ENCODE assay signal across 33 cellular contexts in genomic region chr11:120091121-120091520, GRCh38. TPM values are rescaled to one million over a fixed set of nuclear protein-coding genes. Genes with fewer than 3 reads are reported as not detected.
"Had no signal": no experiment of that assay in that cellular context is flagged by ENCODE, and none has a peak within 500 bp of the region (broad histone marks: within the 10 kb centered on the region; RNA-seq: fewer than 3 reads in every experiment).

No MANE protein-coding gene starts in this region.

- H3K27me3 ChIP-seq: body of pancreas, pancreas, sigmoid colon, transverse colon had no signal

- H3K9me3 Mint-ChIP-seq: activated naive CD8-positive, alpha-beta T cell treated with anti-CD3 and anti-CD28 coated beads, Interleukin-2, amount 10 ng/mL, durations not matched to agents 7 days and 5 days; activated T-cell treated with anti-CD3 and anti-CD28 coated beads, Interleukin-2, amount 50 U/mL, for 24 hours; mesothelial cell of epicardium; naive B cell; stimulated activated memory B cell treated with anti-CD40 and anti-IgM and Interleukin-4, amounts not matched to agents 10 μg/mL and 1 μg/mL and 100 μg/mL, for 72 hours; stimulated activated naive CD8-positive, alpha-beta T cell treated with anti-CD3 and anti-CD28 coated beads, Interleukin-15, amount 100 ng/mL, for 72 hours had no signal

- H3K4me1 ChIP-seq: foreskin keratinocyte, left lung, prostate gland, sigmoid colon, transverse colon had no signal

- H3K36me3 Mint-ChIP-seq: activated naive CD4-positive, alpha-beta T cell treated with anti-CD3 and anti-CD28 coated beads, Interleukin-2, amount 10 ng/mL, durations not matched to agents 7 days and 5 days; activated naive CD8-positive, alpha-beta T cell treated with anti-CD3 and anti-CD28 coated beads, Interleukin-2, amount 10 ng/mL, durations not matched to agents 7 days and 5 days; mesothelial cell of epicardium; naive B cell; stimulated activated memory B cell treated with anti-CD40 and anti-IgM and Interleukin-4, amounts not matched to agents 10 μg/mL and 1 μg/mL and 100 μg/mL, for 72 hours had no signal

- H3K9me3 ChIP-seq: body of pancreas, heart left ventricle, left lung, pancreas, prostate gland, sigmoid colon, transverse colon had no signal

- H3K27ac Mint-ChIP-seq: activated CD4-positive, alpha-beta memory T cell treated with anti-CD3 and anti-CD28 coated beads, Interleukin-2, amount 10 ng/mL, durations not matched to agents 7 days and 5 days; activated CD4-positive, alpha-beta T cell treated with anti-CD3 and anti-CD28 coated beads, Interleukin-2, amount 10 ng/mL, durations not matched to agents 7 days and 5 days; activated naive CD4-positive, alpha-beta T cell treated with anti-CD3 and anti-CD28 coated beads, Interleukin-2, amount 10 ng/mL, durations not matched to agents 7 days and 5 days; activated naive CD8-positive, alpha-beta T cell treated with anti-CD3 and anti-CD28 coated beads, Interleukin-2, amount 10 ng/mL, durations not matched to agents 7 days and 5 days; activated T-cell treated with anti-CD3 and anti-CD28 coated beads, Interleukin-2, amount 50 U/mL, for 24 hours; endodermal cell; mesothelial cell of epicardium; naive B cell; stimulated activated memory B cell treated with anti-CD40 and anti-IgM and Interleukin-4, amounts not matched to agents 10 μg/mL and 1 μg/mL and 100 μg/mL, for 72 hours; stimulated activated naive CD8-positive, alpha-beta T cell treated with anti-CD3 and anti-CD28 coated beads, Interleukin-15, amount 100 ng/mL, for 72 hours; T-helper 17 cell; WTC11 had no signal

- H3K4me3 ChIP-seq: body of pancreas, heart left ventricle, left lung, pancreas, prostate gland, sigmoid colon, transverse colon had no signal

- H3K27ac ChIP-seq: body of pancreas, foreskin keratinocyte, heart left ventricle, left lung, pancreas, sigmoid colon, transverse colon had no signal

- H3K36me3 ChIP-seq: heart left ventricle, left lung, pancreas, prostate gland, sigmoid colon, transverse colon had no signal

- DNase-seq: activated CD4-positive, alpha-beta memory T cell treated with anti-CD3 and anti-CD28 coated beads, Interleukin-2, amount 10 ng/mL, durations not matched to agents 7 days and 5 days; activated CD4-positive, alpha-beta T cell treated with anti-CD3 and anti-CD28 coated beads for 1 hour; activated CD4-positive, alpha-beta T cell treated with anti-CD3 and anti-CD28 coated beads, Interleukin-2, amount 10 ng/mL, durations not matched to agents 7 days and 5 days; activated CD8-positive, alpha-beta memory T cell treated with anti-CD3 and anti-CD28 coated beads, Interleukin-2, amount 50 U/mL, for 48 hours; activated gamma-delta T cell; activated naive CD4-positive, alpha-beta T cell treated with anti-CD3 and anti-CD28 coated beads, Interleukin-2, amount 10 ng/mL, durations not matched to agents 7 days and 5 days; activated naive CD8-positive, alpha-beta T cell treated with anti-CD3 and anti-CD28 coated beads, Interleukin-2, amount 10 ng/mL, durations not matched to agents 7 days and 5 days; activated T-cell treated with anti-CD3 and anti-CD28 coated beads, Interleukin-2, amount 50 U/mL, for 24 hours; amniotic stem cell; body of pancreas; endodermal cell; foreskin keratinocyte; heart left ventricle; hypothalamus; left lung; naive B cell; pancreas; retina; sigmoid colon; small intestine; stimulated activated CD4-positive, alpha-beta T cell treated with anti-CD3 and anti-CD28 coated beads, Interleukin-4, amount 100 ng/mL, for 4 hours; stimulated activated CD8-positive, alpha-beta memory T cell treated with anti-CD3 and anti-CD28 coated beads, Interleukin-4, amount 100 ng/mL, for 48 hours; stimulated activated naive CD8-positive, alpha-beta T cell treated with anti-CD3 and anti-CD28 coated beads, Interleukin-15, amount 100 ng/mL, for 72 hours; T-helper 17 cell; transverse colon had no signal

- H3K4me1 Mint-ChIP-seq: activated CD4-positive, alpha-beta memory T cell treated with anti-CD3 and anti-CD28 coated beads, Interleukin-2, amount 10 ng/mL, durations not matched to agents 7 days and 5 days; activated CD4-positive, alpha-beta T cell treated with anti-CD3 and anti-CD28 coated beads, Interleukin-2, amount 10 ng/mL, durations not matched to agents 7 days and 5 days; activated naive CD4-positive, alpha-beta T cell treated with anti-CD3 and anti-CD28 coated beads, Interleukin-2, amount 10 ng/mL, durations not matched to agents 7 days and 5 days; naive B cell; stimulated activated memory B cell treated with anti-CD40 and anti-IgM and Interleukin-4, amounts not matched to agents 10 μg/mL and 1 μg/mL and 100 μg/mL, for 72 hours; stimulated activated naive CD8-positive, alpha-beta T cell treated with anti-CD3 and anti-CD28 coated beads, Interleukin-15, amount 100 ng/mL, for 72 hours; T-helper 17 cell had no signal

- H3K27me3 Mint-ChIP-seq: activated CD4-positive, alpha-beta T cell treated with anti-CD3 and anti-CD28 coated beads, Interleukin-2, amount 10 ng/mL, durations not matched to agents 7 days and 5 days had no signal

- H3K4me3 Mint-ChIP-seq: activated CD4-positive, alpha-beta memory T cell treated with anti-CD3 and anti-CD28 coated beads, Interleukin-2, amount 10 ng/mL, durations not matched to agents 7 days and 5 days; activated CD4-positive, alpha-beta T cell treated with anti-CD3 and anti-CD28 coated beads, Interleukin-2, amount 10 ng/mL, durations not matched to agents 7 days and 5 days; activated naive CD4-positive, alpha-beta T cell treated with anti-CD3 and anti-CD28 coated beads, Interleukin-2, amount 10 ng/mL, durations not matched to agents 7 days and 5 days; activated naive CD8-positive, alpha-beta T cell treated with anti-CD3 and anti-CD28 coated beads, Interleukin-2, amount 10 ng/mL, durations not matched to agents 7 days and 5 days; activated T-cell treated with anti-CD3 and anti-CD28 coated beads, Interleukin-2, amount 50 U/mL, for 24 hours; endodermal cell; mesothelial cell of epicardium; naive B cell; stimulated activated memory B cell treated with anti-CD40 and anti-IgM and Interleukin-4, amounts not matched to agents 10 μg/mL and 1 μg/mL and 100 μg/mL, for 72 hours; stimulated activated naive CD8-positive, alpha-beta T cell treated with anti-CD3 and anti-CD28 coated beads, Interleukin-15, amount 100 ng/mL, for 72 hours; T-helper 17 cell; WTC11 had no signal

- ATAC-seq: body of pancreas; heart left ventricle; left lung; SK-N-SH treated with all-trans-retinoic acid at 6 μM for 48 hours; stimulated activated memory B cell treated with anti-CD40 and anti-IgM and Interleukin-4, amounts not matched to agents 10 μg/mL and 1 μg/mL and 100 μg/mL, for 72 hours; T-helper 17 cell; WTC11 had no signal

RNA-seq across cellular contexts. Expression of gene TRIM29, which starts 46.8 kb away (rescaled TPM):
- total RNA-seq: activated CD4-positive, alpha-beta memory T cell treated with anti-CD3 and anti-CD28 coated beads, Interleukin-2, amount 10 ng/mL, durations not matched to agents 7 days and 5 days; activated CD4-positive, alpha-beta T cell treated with anti-CD3 and anti-CD28 coated beads, Interleukin-2, amount 10 ng/mL, durations not matched to agents 7 days and 5 days; activated naive CD8-positive, alpha-beta T cell treated with anti-CD3 and anti-CD28 coated beads, Interleukin-2, amount 10 ng/mL, durations not matched to agents 7 days and 5 days; cardiac septum; chondrocyte; endodermal cell; lung microvascular endothelial cell; T-helper 17 cell had no signal
